ENCODE assay signal across 1 cellular context in genomic region chr11:74306440-74307175, GRCh38.
TF ChIP-seq lines count a peak whose summit lies in the region.

No MANE protein-coding gene starts in this region.

TF ChIP-seq in WTC11, 78 proteins besides CTCF, POLR2A, EP300 and RAD21 (continued from another document):
- TF ChIP-seq ZBTB43 (CRISPR knock-in tag; IDR thresholded peaks at IDR 0.05) (no peak), USF1 (CRISPR knock-in tag; IDR thresholded peaks at IDR 0.05) (no peak), MYBL2 (CRISPR knock-in tag; IDR thresholded peaks at IDR 0.05) (no peak), ZBTB21 (CRISPR knock-in tag; IDR thresholded peaks at IDR 0.05; ENCODE audit: borderline replicate concordance) (no peak), MAX (CRISPR knock-in tag; IDR thresholded peaks at IDR 0.05) (no peak), ZNF416 (CRISPR knock-in tag; IDR thresholded peaks at IDR 0.05) (no peak), GTF2I (CRISPR knock-in tag; conservative IDR thresholded peaks at IDR 0.05) (no peak)
TF ChIP-seq in WTC11: peak in this region for 0.
